Comparison of ENCODE assay signal across 9 cellular contexts in the genomic region with DNA sequence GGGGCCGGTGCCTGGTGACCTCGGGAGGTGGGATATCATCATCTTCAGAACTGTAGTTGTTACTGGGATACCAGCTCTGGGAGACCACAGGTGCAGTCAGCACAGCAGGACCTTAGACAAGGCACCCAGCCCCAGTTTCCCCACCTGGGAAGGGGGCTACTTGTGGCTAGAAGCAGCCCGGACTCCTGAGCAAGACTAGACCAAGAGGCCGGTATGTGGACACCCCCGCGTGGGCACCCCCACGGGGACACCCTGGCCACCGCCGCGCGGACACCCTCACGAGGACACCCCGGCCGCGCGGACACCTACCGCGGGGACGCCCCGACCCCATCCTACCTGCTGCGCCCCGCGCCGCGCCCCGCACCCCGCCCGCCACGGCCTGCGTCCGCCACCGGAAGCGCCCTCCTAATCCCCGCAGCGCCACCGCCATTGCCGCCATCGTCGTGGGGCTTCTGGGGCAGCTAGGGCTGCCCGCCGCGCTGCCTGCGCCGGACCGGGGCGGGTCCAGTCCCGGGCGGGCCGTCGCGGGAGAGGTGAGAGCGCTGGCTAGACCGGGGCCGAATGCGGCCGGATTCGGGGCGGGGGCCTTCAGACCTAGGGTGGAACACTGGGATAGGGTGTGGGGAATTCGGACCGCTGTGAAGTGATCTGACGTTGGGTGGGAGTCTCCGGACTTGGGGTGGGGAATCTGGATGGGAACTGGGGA.
DNase-seq lines count a peak whose midpoint lies in the region; ATAC-seq, FAIRE-seq and TF ChIP-seq lines count a peak whose summit lies in the region.
"Had no signal": no experiment of that assay in that cellular context is flagged by ENCODE, and none has a peak within 500 bp of the region (broad histone marks: within the 10 kb centered on the region; RNA-seq: fewer than 3 reads in every experiment).

TSS of gene COMT (plus strand) at position 408 of the 706 bp plus-strand sequence. CDS start 20,755 bp downstream, outside the sequence.
TSS of gene TXNRD2 (minus strand) at position 454 of the 706 bp plus-strand sequence. CDS start at position 439, 15 bp downstream.

- H3K4me1 ChIP-seq in mucosa of stomach (ENCODE audit: control insufficient read depth, insufficient read depth, low read length): peaks cover 41% of the 10 kb centered on the region

- peak within 1 kb of the TSS; percentile 53 for H3K4me3 ChIP-seq in mucosa of stomach (ENCODE audit: low read length)

- FAIRE-seq in H54 (lab: Jason Lieb, UNC): no peak
- FAIRE-seq: islet of Langerhans had no signal

- peak; percentile 66 for TF ChIP-seq POLR2A in H54 (IDR thresholded peaks at IDR 0.05; ENCODE audit: low read depth, low read length)

- peak within 1 kb of the TSS; percentile 98 for H3K27ac ChIP-seq in epithelial cell of prostate

- no peaks in the 10 kb centered on the region for H3K36me3 ChIP-seq in mucosa of stomach (ENCODE audit: control insufficient read depth, insufficient read depth, low read length)

- H3K9me3 ChIP-seq in mucosa of stomach (ENCODE audit: control insufficient read depth, low read length): no peaks in the 10 kb centered on the region

- H3K9ac ChIP-seq in mucosa of stomach (ENCODE audit: low read length): peak within 1 kb of the TSS; percentile 89

- DNase-seq in COLO668 (lab: John Stamatoyannopoulos, UW; ENCODE audit: unreplicated experiment): peak; percentile 81
- peak; percentile 52 for DNase-seq in H54 (ENCODE audit: insufficient read length, low spot score)
- peak; percentile 5 for DNase-seq in NCI-H82 treated with DMSO at 0.1 percent for 48 hours (lab: John Stamatoyannopoulos, UW; ENCODE audit: unreplicated experiment)
- DNase-seq in activated T-cell treated with anti-CD3 and anti-CD28 coated beads for 24 hours (ENCODE audit: low read depth): peak; percentile 46
- no peak for DNase-seq in epithelial cell of prostate (ENCODE audit: low read depth, low spot score)
- DNase-seq in stimulated activated CD8-positive, alpha-beta memory T cell treated with anti-CD3 and anti-CD28 coated beads, Interleukin-7, amount 100 ng/mL, for 24 hours (ENCODE audit: low read depth): peak; percentile 44

- no peaks in the 10 kb centered on the region for H3K27me3 ChIP-seq in mucosa of stomach (ENCODE audit: control insufficient read depth, insufficient read depth, low read length)

- no peak for ATAC-seq in GM21367 (IDR thresholded peaks at IDR 0.05; ENCODE audit: unreplicated experiment)
